In the genomic region with DNA sequence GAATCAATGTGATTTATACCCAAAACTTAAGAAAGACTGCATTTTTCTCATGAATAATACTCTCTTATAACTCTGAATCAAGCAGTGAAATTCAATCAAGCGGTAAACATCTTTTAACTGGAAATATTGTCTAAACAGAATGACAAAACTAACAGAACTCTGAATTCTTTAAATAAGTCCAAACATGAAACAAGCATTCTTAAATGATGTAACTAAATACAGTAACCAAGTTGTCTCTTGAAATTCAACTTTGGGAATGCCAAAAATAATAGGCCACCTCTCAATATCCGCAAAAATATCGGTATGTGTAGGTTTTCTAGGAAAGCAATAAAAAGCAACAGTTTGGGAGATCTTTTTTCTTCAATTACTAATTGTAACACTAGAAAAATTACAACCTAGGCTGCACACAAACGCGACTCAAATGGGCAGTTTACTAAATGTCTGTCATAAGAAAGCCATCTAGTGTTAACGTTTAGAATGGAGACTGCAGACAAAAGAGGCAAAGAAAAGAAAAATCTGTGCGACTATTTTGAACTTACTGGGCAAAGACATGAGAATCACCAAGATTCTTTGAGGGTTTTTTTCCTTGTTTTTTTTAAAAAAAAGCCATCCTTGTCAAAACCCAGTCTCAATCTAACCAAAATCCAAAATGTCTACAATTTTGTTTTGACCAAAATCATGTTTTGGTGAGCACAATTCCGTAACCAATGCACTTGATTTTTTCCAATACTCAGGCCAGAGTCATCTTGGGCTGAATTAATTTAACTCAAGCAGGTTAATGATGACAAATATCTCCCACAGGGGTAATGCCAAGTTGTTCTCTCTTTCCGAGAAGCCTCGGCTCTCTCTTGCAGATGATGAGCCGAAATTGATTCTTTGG, we compare ENCODE assay signal across 8 cellular contexts. TPM values are rescaled to one million over a fixed set of nuclear protein-coding genes. Genes with fewer than 3 reads are reported as not detected.
A peak's percentile ranks its signal among the peaks of the same experiment; 100 is the strongest.
DNase-seq lines count a peak whose midpoint lies in the region; ATAC-seq and TF ChIP-seq lines count a peak whose summit lies in the region.

No MANE protein-coding gene starts in this region.

- H3K4me3 ChIP-seq in brain microvascular endothelial cell (ENCODE audit: low read depth, low read length), result peak overlapping the region; percentile 67
- peak overlapping the region; percentile 91 for H3K4me3 ChIP-seq in kidney epithelial cell (ENCODE audit: low read depth, low read length)
- H3K4me3 ChIP-seq in subcutaneous abdominal adipose tissue (ENCODE audit: low read depth in 1 of 5, low read length in 5 of 5), result peak overlapping the region; percentile 59 to 80 (median 75)

- no peaks in the 10 kb centered on the region for H3K36me3 ChIP-seq in brain microvascular endothelial cell (replicated peaks)
- no peaks in the 10 kb centered on the region for H3K36me3 ChIP-seq in kidney epithelial cell (ENCODE audit: control insufficient read depth, insufficient read depth, low read length)
- H3K36me3 ChIP-seq in subcutaneous abdominal adipose tissue (ENCODE audit: control insufficient read depth in 5 of 5, insufficient read depth in 5 of 5, low read length in 5 of 5), result no peaks in the 10 kb centered on the region

- no peak for ATAC-seq in GM21737 (IDR thresholded peaks at IDR 0.05; ENCODE audit: unreplicated experiment)
- ATAC-seq in GM21576 (IDR thresholded peaks at IDR 0.05; ENCODE audit: unreplicated experiment), result no peak

- in situ Hi-C loops in brain microvascular endothelial cell (cut with HindIII; ENCODE audit: low pct_ligation_motif_present, low sequenced_read_pairs), result no loop called here

- H3K27ac ChIP-seq in brain microvascular endothelial cell (no peak overlapping the region), subcutaneous abdominal adipose tissue (ENCODE audit: low read depth, low read length) (peak overlapping the region; percentile 62)

- DNase-seq in SIG-M5 treated with dmso at 0.1 percent for 504 hours (lab: John Stamatoyannopoulos, UW; ENCODE audit: unreplicated experiment) (peak; percentile 67), SIG-M5 (lab: John Stamatoyannopoulos, UW) (no peak), NCI-H526 treated with DMSO at 0.1 percent for 48 hours (lab: John Stamatoyannopoulos, UW) (peak; percentile 18), brain microvascular endothelial cell (no peak), kidney epithelial cell (ENCODE audit: low read depth) (no peak)

- peaks cover 0 to 30% (median 25%) of the 10 kb centered on the region in 5 donors for H3K4me1 ChIP-seq in subcutaneous abdominal adipose tissue (ENCODE audit: control insufficient read depth in 5 of 5, insufficient read depth in 5 of 5, low read length in 5 of 5)

- no peaks in the 10 kb centered on the region for H3K9me3 ChIP-seq in subcutaneous abdominal adipose tissue (ENCODE audit: control insufficient read depth in 5 of 5, low read length in 5 of 5)

- H3K9ac ChIP-seq in subcutaneous abdominal adipose tissue (ENCODE audit: low read length in 5 of 5), result peak overlapping the region in 4 of 5 donors; percentile 28 to 71 (median 69)

- TF ChIP-seq CTCF in brain microvascular endothelial cell (IDR thresholded peaks at IDR 0.05; ENCODE audit: low read depth, low read length, missing control alignments) (peak; percentile 38), kidney epithelial cell (IDR thresholded peaks at IDR 0.05; ENCODE audit: insufficient read depth, low read length, poor library complexity, severe bottlenecking) (peak; percentile 27)

- H3K27me3 ChIP-seq in brain microvascular endothelial cell (replicated peaks), result no peaks in the 10 kb centered on the region
- H3K27me3 ChIP-seq in kidney epithelial cell (ENCODE audit: control insufficient read depth, insufficient read depth, low read length), result no peaks in the 10 kb centered on the region
- H3K27me3 ChIP-seq in subcutaneous abdominal adipose tissue (ENCODE audit: control insufficient read depth in 5 of 5, insufficient read depth in 4 of 5, low read length in 5 of 5), result peaks cover 0 to 6% (median 0%) of the 10 kb centered on the region in 5 donors

RNA-seq across cellular contexts. Expression of a gene that starts 1.4 kb away (rescaled TPM):
- total RNA-seq in kidney epithelial cell, result 13.7 and 16.4 TPM in 2 replicates

Comparison
In these comparisons a context has a peak if more than half of its experiments do, and no peak if none do; other contexts are left out.
1. DNase-seq: peak in SIG-M5 treated with dmso at 0.1 percent for 504 hours (single experiment) and NCI-H526 treated with DMSO at 0.1 percent for 48 hours (single experiment); none in SIG-M5 (single experiment), brain microvascular endothelial cell (single experiment) and kidney epithelial cell (single experiment).
2. Peak in every context shown above with its lines, with median percentiles within 50 percentile points of each other: H3K4me3 ChIP-seq.